Comparison of ENCODE assay signal across 1 cellular context in genomic region chr19:18167975-18168645, GRCh38.
TF ChIP-seq lines count a peak whose summit lies in the region.

No MANE protein-coding gene starts in this region.

TF ChIP-seq in HepG2, 621 proteins besides CTCF, POLR2A, EP300 and RAD21 (continues in another document):
- TF ChIP-seq MED8 (CRISPR knock-in tag; IDR thresholded peaks at IDR 0.05; ENCODE audit: insufficient replicate concordance) (no peak), ZNF143 (CRISPR knock-in tag; IDR thresholded peaks at IDR 0.05) (peak; percentile 77), HDAC1 (CRISPR knock-in tag; IDR thresholded peaks at IDR 0.05) (no peak), BHLHE40 (IDR thresholded peaks at IDR 0.05; ENCODE audit: low read length) (no peak), HNRNPK (IDR thresholded peaks at IDR 0.05; ENCODE audit: low read depth, low read length, poor library complexity, severe bottlenecking) (no peak), FOXO1 (CRISPR knock-in tag; IDR thresholded peaks at IDR 0.05) (no peak), XRCC5 (optimal IDR thresholded peaks at IDR 0.05; ENCODE audit: low read length) (peak; percentile 53), SKIL (CRISPR knock-in tag; IDR thresholded peaks at IDR 0.05; ENCODE audit: borderline replicate concordance) (no peak), POGZ (CRISPR knock-in tag; IDR thresholded peaks at IDR 0.05) (no peak), FOXM1 (CRISPR knock-in tag; IDR thresholded peaks at IDR 0.05) (no peak), ISL2 (CRISPR knock-in tag; IDR thresholded peaks at IDR 0.05) (no peak), HOXA5 (CRISPR knock-in tag; IDR thresholded peaks at IDR 0.05) (no peak), ZNF292 (CRISPR knock-in tag; IDR thresholded peaks at IDR 0.05; ENCODE audit: borderline replicate concordance, low read depth) (no peak), ZNF331 (CRISPR knock-in tag; IDR thresholded peaks at IDR 0.05) (0 out of 2 replicates have a peak, but pooled peaks have one; percentile 37), ZBTB33 (CRISPR knock-in tag; IDR thresholded peaks at IDR 0.05) (no peak), ZNF30 (CRISPR knock-in tag; IDR thresholded peaks at IDR 0.05) (no peak), ZNF883 (CRISPR knock-in tag; IDR thresholded peaks at IDR 0.05; ENCODE audit: not compliant biosample characterization) (no peak), BCL6 (CRISPR knock-in tag; IDR thresholded peaks at IDR 0.05) (no peak), ZNF138 (CRISPR knock-in tag; IDR thresholded peaks at IDR 0.05; ENCODE audit: low read depth) (no peak), SMAD1 (CRISPR knock-in tag; IDR thresholded peaks at IDR 0.05; ENCODE audit: borderline replicate concordance, low read depth) (no peak), ZHX2 (IDR thresholded peaks at IDR 0.05; ENCODE audit: low read depth) (no peak), ZHX2 (CRISPR knock-in tag; IDR thresholded peaks at IDR 0.05; ENCODE audit: borderline replicate concordance) (no peak), SMC3 (IDR thresholded peaks at IDR 0.05; ENCODE audit: low read length) (peak; percentile 47), TCF12 (IDR thresholded peaks at IDR 0.05) (no peak), TCF12 (CRISPR knock-in tag; IDR thresholded peaks at IDR 0.05) (no peak), MTA3 (CRISPR knock-in tag; IDR thresholded peaks at IDR 0.05) (no peak), MYNN (CRISPR knock-in tag; IDR thresholded peaks at IDR 0.05; ENCODE audit: low read depth) (no peak), AGO2 (optimal IDR thresholded peaks at IDR 0.05; ENCODE audit: low read depth, low read length) (peak; percentile 19), ZNF431 (CRISPR knock-in tag; IDR thresholded peaks at IDR 0.05; ENCODE audit: borderline replicate concordance, low read depth) (no peak), PITX1 (CRISPR knock-in tag; IDR thresholded peaks at IDR 0.05) (peak; percentile 15; the same call in 1 of the 2 replicates), ZNF646 (CRISPR knock-in tag; IDR thresholded peaks at IDR 0.05) (no peak), HNRNPL (IDR thresholded peaks at IDR 0.05; ENCODE audit: low read depth, low read length) (no peak)
- TF ChIP-seq, protein P1, sequence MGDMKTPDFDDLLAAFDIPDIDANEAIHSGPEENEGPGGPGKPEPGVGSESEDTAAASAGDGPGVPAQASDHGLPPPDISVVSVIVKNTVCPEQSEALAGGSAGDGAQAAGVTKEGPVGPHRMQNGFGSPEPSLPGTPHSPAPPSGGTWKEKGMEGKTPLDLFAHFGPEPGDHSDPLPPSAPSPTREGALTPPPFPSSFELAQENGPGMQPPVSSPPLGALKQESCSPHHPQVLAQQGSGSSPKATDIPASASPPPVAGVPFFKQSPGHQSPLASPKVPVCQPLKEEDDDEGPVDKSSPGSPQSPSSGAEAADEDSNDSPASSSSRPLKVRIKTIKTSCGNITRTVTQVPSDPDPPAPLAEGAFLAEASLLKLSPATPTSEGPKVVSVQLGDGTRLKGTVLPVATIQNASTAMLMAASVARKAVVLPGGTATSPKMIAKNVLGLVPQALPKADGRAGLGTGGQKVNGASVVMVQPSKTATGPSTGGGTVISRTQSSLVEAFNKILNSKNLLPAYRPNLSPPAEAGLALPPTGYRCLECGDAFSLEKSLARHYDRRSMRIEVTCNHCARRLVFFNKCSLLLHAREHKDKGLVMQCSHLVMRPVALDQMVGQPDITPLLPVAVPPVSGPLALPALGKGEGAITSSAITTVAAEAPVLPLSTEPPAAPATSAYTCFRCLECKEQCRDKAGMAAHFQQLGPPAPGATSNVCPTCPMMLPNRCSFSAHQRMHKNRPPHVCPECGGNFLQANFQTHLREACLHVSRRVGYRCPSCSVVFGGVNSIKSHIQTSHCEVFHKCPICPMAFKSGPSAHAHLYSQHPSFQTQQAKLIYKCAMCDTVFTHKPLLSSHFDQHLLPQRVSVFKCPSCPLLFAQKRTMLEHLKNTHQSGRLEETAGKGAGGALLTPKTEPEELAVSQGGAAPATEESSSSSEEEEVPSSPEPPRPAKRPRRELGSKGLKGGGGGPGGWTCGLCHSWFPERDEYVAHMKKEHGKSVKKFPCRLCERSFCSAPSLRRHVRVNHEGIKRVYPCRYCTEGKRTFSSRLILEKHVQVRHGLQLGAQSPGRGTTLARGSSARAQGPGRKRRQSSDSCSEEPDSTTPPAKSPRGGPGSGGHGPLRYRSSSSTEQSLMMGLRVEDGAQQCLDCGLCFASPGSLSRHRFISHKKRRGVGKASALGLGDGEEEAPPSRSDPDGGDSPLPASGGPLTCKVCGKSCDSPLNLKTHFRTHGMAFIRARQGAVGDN (CRISPR knock-in tag; IDR thresholded peaks at IDR 0.05) = peak; percentile 51
- TF ChIP-seq, protein P2, sequence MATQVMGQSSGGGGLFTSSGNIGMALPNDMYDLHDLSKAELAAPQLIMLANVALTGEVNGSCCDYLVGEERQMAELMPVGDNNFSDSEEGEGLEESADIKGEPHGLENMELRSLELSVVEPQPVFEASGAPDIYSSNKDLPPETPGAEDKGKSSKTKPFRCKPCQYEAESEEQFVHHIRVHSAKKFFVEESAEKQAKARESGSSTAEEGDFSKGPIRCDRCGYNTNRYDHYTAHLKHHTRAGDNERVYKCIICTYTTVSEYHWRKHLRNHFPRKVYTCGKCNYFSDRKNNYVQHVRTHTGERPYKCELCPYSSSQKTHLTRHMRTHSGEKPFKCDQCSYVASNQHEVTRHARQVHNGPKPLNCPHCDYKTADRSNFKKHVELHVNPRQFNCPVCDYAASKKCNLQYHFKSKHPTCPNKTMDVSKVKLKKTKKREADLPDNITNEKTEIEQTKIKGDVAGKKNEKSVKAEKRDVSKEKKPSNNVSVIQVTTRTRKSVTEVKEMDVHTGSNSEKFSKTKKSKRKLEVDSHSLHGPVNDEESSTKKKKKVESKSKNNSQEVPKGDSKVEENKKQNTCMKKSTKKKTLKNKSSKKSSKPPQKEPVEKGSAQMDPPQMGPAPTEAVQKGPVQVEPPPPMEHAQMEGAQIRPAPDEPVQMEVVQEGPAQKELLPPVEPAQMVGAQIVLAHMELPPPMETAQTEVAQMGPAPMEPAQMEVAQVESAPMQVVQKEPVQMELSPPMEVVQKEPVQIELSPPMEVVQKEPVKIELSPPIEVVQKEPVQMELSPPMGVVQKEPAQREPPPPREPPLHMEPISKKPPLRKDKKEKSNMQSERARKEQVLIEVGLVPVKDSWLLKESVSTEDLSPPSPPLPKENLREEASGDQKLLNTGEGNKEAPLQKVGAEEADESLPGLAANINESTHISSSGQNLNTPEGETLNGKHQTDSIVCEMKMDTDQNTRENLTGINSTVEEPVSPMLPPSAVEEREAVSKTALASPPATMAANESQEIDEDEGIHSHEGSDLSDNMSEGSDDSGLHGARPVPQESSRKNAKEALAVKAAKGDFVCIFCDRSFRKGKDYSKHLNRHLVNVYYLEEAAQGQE (IDR thresholded peaks at IDR 0.05; ENCODE audit: borderline replicate concordance in 1 of 2, low read depth in 1 of 2, low read length in 2 of 2) = no peak
- TF ChIP-seq, protein P3, sequence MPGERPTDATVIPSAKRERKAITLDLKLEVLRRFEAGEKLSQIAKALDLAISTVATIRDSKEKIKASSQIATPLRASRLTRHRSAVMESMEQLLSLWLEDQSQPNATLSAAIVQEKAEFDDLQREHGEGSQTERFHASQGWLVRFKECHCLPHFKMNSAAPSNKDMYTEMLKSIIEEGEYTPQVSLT (CRISPR knock-in tag; IDR thresholded peaks at IDR 0.05; ENCODE audit: borderline replicate concordance, low read depth) = no peak
